In the genomic region with DNA sequence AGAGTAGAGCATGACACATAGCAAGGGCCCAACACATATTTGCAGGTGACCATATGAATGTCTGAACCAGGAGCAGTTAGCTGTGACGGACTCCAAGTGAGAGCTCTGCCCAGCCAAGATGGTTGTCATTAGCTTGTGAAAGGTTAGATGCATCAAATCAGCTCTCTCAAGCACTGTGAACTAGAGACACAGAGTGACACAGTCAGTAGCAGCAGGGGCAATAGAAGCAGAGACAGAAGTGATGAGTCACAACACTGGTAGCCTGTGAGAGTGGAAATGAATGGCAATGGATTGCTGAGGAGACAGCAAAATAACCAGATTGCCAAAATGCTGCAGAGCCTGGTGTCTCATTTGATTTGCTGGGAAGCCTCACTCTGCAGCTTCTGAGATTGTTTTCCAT, we compare ENCODE assay signal across 20 cellular contexts.
A peak's percentile ranks its signal among the peaks of the same experiment; 100 is the strongest.
DNase-seq lines count a peak whose midpoint lies in the region; ATAC-seq and TF ChIP-seq lines count a peak whose summit lies in the region.
"Had no signal": no experiment of that assay in that cellular context is flagged by ENCODE, and none has a peak within 500 bp of the region (broad histone marks: within the 10 kb centered on the region; RNA-seq: fewer than 3 reads in every experiment).

No MANE protein-coding gene starts in this region.

- H3K36me3 Mint-ChIP-seq in neural crest cell (ENCODE audit: low read depth) = peaks cover 5% of the 10 kb centered on the region
- no peaks in the 10 kb centered on the region for H3K36me3 Mint-ChIP-seq in activated T-helper 17 cell treated with anti-CD3 and anti-CD28 coated beads, Interleukin-2, amount 50 U/mL, for 72 hours (ENCODE audit: low read depth)
- H3K36me3 Mint-ChIP-seq: activated CD8-positive, alpha-beta memory T cell treated with anti-CD3 and anti-CD28 coated beads, Interleukin-2, amount 10 ng/mL, durations not matched to agents 7 days and 5 days; activated naive CD4-positive, alpha-beta T cell treated with anti-CD3 and anti-CD28 coated beads, Interleukin-2, amount 50 U/mL, for 24 hours had no signal

- DNase-seq in Caki2 (ENCODE audit: low read depth) (peak; percentile 5), HT1080 (ENCODE audit: low read depth) (peak; percentile 24), epithelial cell of esophagus (ENCODE audit: low read depth) (peak; percentile 70), neural crest cell (ENCODE audit: low read depth, low spot score) (no peak), NCI-H82 treated with DMSO at 0.1 percent for 48 hours (lab: John Stamatoyannopoulos, UW; ENCODE audit: unreplicated experiment) (no peak)
- no peak for DNase-seq in stimulated activated CD4-positive, alpha-beta T cell treated with anti-CD3 and anti-CD28 coated beads, Interleukin-2, amount 100 ng/mL, for 48 hours
- DNase-seq: activated CD4-positive, alpha-beta T cell treated with anti-CD3 and anti-CD28 coated beads, Interleukin-2, amount 10 ng/mL, durations not matched to agents 7 days and 5 days; activated CD8-positive, alpha-beta memory T cell treated with anti-CD3 and anti-CD28 coated beads, Interleukin-2, amount 10 ng/mL, durations not matched to agents 7 days and 5 days; DMS 273 treated with DMSO at 0.1 percent for 48 hours; endodermal cell; GOT3; left cardiac atrium; mesenchymal stem cell; NCI-H748 treated with DMSO at 0.1 percent for 48 hours; stimulated activated CD4-positive, alpha-beta T cell treated with anti-CD3 and anti-CD28 coated beads, Interleukin-4, amount 100 ng/mL, for 4 hours; stimulated activated naive CD4-positive, alpha-beta T cell had no signal

- in situ Hi-C loops in Caki2 (cut with HindIII; ENCODE audit: low pct_unique_long_range_greater_than_20kb, low sequenced_read_pairs) = no loop called here

- no peak overlapping the region for H3K4me3 ChIP-seq in epithelial cell of esophagus (ENCODE audit: low read length)

- H3K27ac Mint-ChIP-seq in neural crest cell (ENCODE audit: unreplicated experiment) = peak overlapping the region; percentile 80
- H3K27ac Mint-ChIP-seq in activated T-helper 17 cell treated with anti-CD3 and anti-CD28 coated beads, Interleukin-2, amount 50 U/mL, for 72 hours = no peak overlapping the region
- H3K27ac Mint-ChIP-seq: activated CD4-positive, alpha-beta T cell treated with anti-CD3 and anti-CD28 coated beads, Interleukin-2, amount 10 ng/mL, durations not matched to agents 7 days and 5 days; activated CD8-positive, alpha-beta memory T cell treated with anti-CD3 and anti-CD28 coated beads, Interleukin-2, amount 10 ng/mL, durations not matched to agents 7 days and 5 days; activated naive CD4-positive, alpha-beta T cell treated with anti-CD3 and anti-CD28 coated beads, Interleukin-2, amount 50 U/mL, for 24 hours; endodermal cell; T-helper 2 cell treated with Interferon-gamma antibody and Interleukin-4, amounts not matched to agents 5 μg/mL and 100 μg/mL, for 36 hours had no signal

- H3K4me1 Mint-ChIP-seq in neural crest cell = peaks cover 17% of the 10 kb centered on the region
- H3K4me1 Mint-ChIP-seq in activated T-helper 17 cell treated with anti-CD3 and anti-CD28 coated beads, Interleukin-2, amount 50 U/mL, for 72 hours = no peaks in the 10 kb centered on the region
- H3K4me1 Mint-ChIP-seq: activated CD4-positive, alpha-beta T cell treated with anti-CD3 and anti-CD28 coated beads, Interleukin-2, amount 10 ng/mL, durations not matched to agents 7 days and 5 days; activated CD8-positive, alpha-beta memory T cell treated with anti-CD3 and anti-CD28 coated beads, Interleukin-2, amount 10 ng/mL, durations not matched to agents 7 days and 5 days; activated naive CD4-positive, alpha-beta T cell treated with anti-CD3 and anti-CD28 coated beads, Interleukin-2, amount 50 U/mL, for 24 hours had no signal

- peaks cover 8% of the 10 kb centered on the region for H3K9me3 Mint-ChIP-seq in neural crest cell
- H3K9me3 Mint-ChIP-seq in activated T-helper 17 cell treated with anti-CD3 and anti-CD28 coated beads, Interleukin-2, amount 50 U/mL, for 72 hours = peaks cover 11% of the 10 kb centered on the region
- H3K9me3 Mint-ChIP-seq: activated CD4-positive, alpha-beta T cell treated with anti-CD3 and anti-CD28 coated beads, Interleukin-2, amount 10 ng/mL, durations not matched to agents 7 days and 5 days; endodermal cell; T-helper 2 cell treated with Interferon-gamma antibody and Interleukin-4, amounts not matched to agents 5 μg/mL and 100 μg/mL, for 36 hours had no signal

- no peak for TF ChIP-seq CTCF in epithelial cell of esophagus (IDR thresholded peaks at IDR 0.05; ENCODE audit: insufficient read depth, low read depth, low read length, missing control alignments)
- no peak for TF ChIP-seq CTCF in neural crest cell (conservative IDR thresholded peaks at IDR 0.05)

- no peak overlapping the region for H3K4me3 Mint-ChIP-seq in neural crest cell
- H3K4me3 Mint-ChIP-seq in activated T-helper 17 cell treated with anti-CD3 and anti-CD28 coated beads, Interleukin-2, amount 50 U/mL, for 72 hours = no peak overlapping the region
- H3K4me3 Mint-ChIP-seq: activated CD4-positive, alpha-beta T cell treated with anti-CD3 and anti-CD28 coated beads, Interleukin-2, amount 10 ng/mL, durations not matched to agents 7 days and 5 days; activated CD8-positive, alpha-beta memory T cell treated with anti-CD3 and anti-CD28 coated beads, Interleukin-2, amount 10 ng/mL, durations not matched to agents 7 days and 5 days; activated naive CD4-positive, alpha-beta T cell treated with anti-CD3 and anti-CD28 coated beads, Interleukin-2, amount 50 U/mL, for 24 hours; endodermal cell; T-helper 2 cell treated with Interferon-gamma antibody and Interleukin-4, amounts not matched to agents 5 μg/mL and 100 μg/mL, for 36 hours had no signal

- no peak for ATAC-seq in activated T-helper 17 cell treated with anti-CD3 and anti-CD28 coated beads, Interleukin-2, amount 50 U/mL, for 72 hours (replicated peaks)
- ATAC-seq in GM21529 (IDR thresholded peaks at IDR 0.05; ENCODE audit: unreplicated experiment) = no peak
- ATAC-seq: activated CD8-positive, alpha-beta memory T cell treated with anti-CD3 and anti-CD28 coated beads, Interleukin-2, amount 10 ng/mL, durations not matched to agents 7 days and 5 days; left cardiac atrium had no signal

- H3K27me3 Mint-ChIP-seq in neural crest cell (ENCODE audit: low read depth) = no peaks in the 10 kb centered on the region
- no peaks in the 10 kb centered on the region for H3K27me3 Mint-ChIP-seq in activated T-helper 17 cell treated with anti-CD3 and anti-CD28 coated beads, Interleukin-2, amount 50 U/mL, for 72 hours
- H3K27me3 Mint-ChIP-seq: activated CD4-positive, alpha-beta T cell treated with anti-CD3 and anti-CD28 coated beads, Interleukin-2, amount 10 ng/mL, durations not matched to agents 7 days and 5 days; activated CD8-positive, alpha-beta memory T cell treated with anti-CD3 and anti-CD28 coated beads, Interleukin-2, amount 10 ng/mL, durations not matched to agents 7 days and 5 days; activated naive CD4-positive, alpha-beta T cell treated with anti-CD3 and anti-CD28 coated beads, Interleukin-2, amount 50 U/mL, for 24 hours had no signal

Comparison
In these comparisons a context has a peak if more than half of its experiments do, and no peak if none do; other contexts are left out.
1. DNase-seq: peak in Caki2 (single experiment), HT1080 (single experiment) and epithelial cell of esophagus (single experiment); none in neural crest cell (single experiment), NCI-H82 treated with DMSO at 0.1 percent for 48 hours (single experiment) and stimulated activated CD4-positive, alpha-beta T cell treated with anti-CD3 and anti-CD28 coated beads, Interleukin-2, amount 100 ng/mL, for 48 hours (0 of 2).